ENCODE assay signal across 8 cellular contexts in genomic region chr3:188947401-188947982, GRCh38.
DNase-seq lines count a peak whose midpoint lies in the region; ATAC-seq and TF ChIP-seq lines count a peak whose summit lies in the region.

No MANE protein-coding gene starts in this region.

- no peaks in the 10 kb centered on the region for H3K27me3 ChIP-seq in effector memory CD4-positive, alpha-beta T cell (replicated peaks; ENCODE audit: control insufficient read depth, insufficient read depth, low read length, poor library complexity, severe bottlenecking)

- ATAC-seq in naive thymus-derived CD8-positive, alpha-beta T cell = peak; percentile 29 to 30
- no peak for ATAC-seq in GM21723 (IDR thresholded peaks at IDR 0.05; ENCODE audit: unreplicated experiment)

- TF ChIP-seq CTCF in WI38 (IDR thresholded peaks at IDR 0.05; ENCODE audit: low read depth, low read length) = peak; percentile 39

- DNase-seq in ELF-1 (ENCODE audit: low read depth, low spot score) = peak; percentile 98
- DNase-seq in NCI-H1694 (lab: John Stamatoyannopoulos, UW) = peak; percentile 93
- DNase-seq in foreskin melanocyte = peak; percentile 62
- no peak for DNase-seq in naive thymus-derived CD8-positive, alpha-beta T cell
- DNase-seq in effector memory CD4-positive, alpha-beta T cell = no peak
- DNase-seq in stimulated activated naive CD4-positive, alpha-beta T cell treated with Interleukin-2 at 50 U/mL for 16 hours (lab: John Stamatoyannopoulos, UW) = no peak

- no peaks in the 10 kb centered on the region for H3K36me3 ChIP-seq in effector memory CD4-positive, alpha-beta T cell (ENCODE audit: control insufficient read depth, insufficient read depth, low read length)

- H3K27ac ChIP-seq in effector memory CD4-positive, alpha-beta T cell (ENCODE audit: insufficient read depth, low read length, poor library complexity, severe bottlenecking) = no peak overlapping the region

- H3K9me3 Mint-ChIP-seq in naive thymus-derived CD8-positive, alpha-beta T cell = peaks cover 0 to 4% (median 0%) of the 10 kb centered on the region in 9 donors

- H3K4me1 Mint-ChIP-seq in naive thymus-derived CD8-positive, alpha-beta T cell = peaks cover 0 to 19% (median under 1%) of the 10 kb centered on the region in 4 donors

- H3K4me3 ChIP-seq in WI38 (ENCODE audit: low read depth, low read length) = peak overlapping the region; percentile 48
- no peak overlapping the region for H3K4me3 ChIP-seq in effector memory CD4-positive, alpha-beta T cell (ENCODE audit: insufficient read depth, low read depth, low read length, poor library complexity, severe bottlenecking)

- peaks cover 9 to 46% (median 12%) of the 10 kb centered on the region in 5 donors for H3K27me3 Mint-ChIP-seq in naive thymus-derived CD8-positive, alpha-beta T cell

- no peaks in the 10 kb centered on the region for H3K9me3 ChIP-seq in effector memory CD4-positive, alpha-beta T cell (ENCODE audit: control insufficient read depth, low read length)

- H3K27ac Mint-ChIP-seq in naive thymus-derived CD8-positive, alpha-beta T cell = no peak overlapping the region

- peaks cover 0 to 4% (median 0%) of the 10 kb centered on the region in 3 donors for H3K36me3 Mint-ChIP-seq in naive thymus-derived CD8-positive, alpha-beta T cell

- H3K4me1 ChIP-seq in effector memory CD4-positive, alpha-beta T cell (ENCODE audit: control insufficient read depth, insufficient read depth, low read length, poor library complexity, severe bottlenecking) = no peaks in the 10 kb centered on the region

- H3K4me3 Mint-ChIP-seq in naive thymus-derived CD8-positive, alpha-beta T cell = peak overlapping the region in 7 of 10 donors; percentile 28 to 72 (median 45)

- POLR2A ChIA-PET in naive thymus-derived CD8-positive, alpha-beta T cell (lab: Charles Lee) = no interaction called here

Comparison
In these comparisons a context has a peak if more than half of its experiments do, and no peak if none do; other contexts are left out.
1. DNase-seq: peak in ELF-1 (single experiment), NCI-H1694 (single experiment) and foreskin melanocyte (single experiment); none in naive thymus-derived CD8-positive, alpha-beta T cell (0 of 10), effector memory CD4-positive, alpha-beta T cell (0 of 3) and stimulated activated naive CD4-positive, alpha-beta T cell treated with Interleukin-2 at 50 U/mL for 16 hours (single experiment).